8 cellular contexts compared by ENCODE assay signal in genomic region chr6:31776961-31777666, GRCh38. TPM values are rescaled to one million over a fixed set of nuclear protein-coding genes. Genes with fewer than 3 reads are reported as not detected.
DNase-seq lines count a peak whose midpoint lies in the region; ATAC-seq, FAIRE-seq and TF ChIP-seq lines count a peak whose summit lies in the region.

Gene VWA7 (minus strand): TSS chr6:31777328. CDS start chr6:31776779, 549 bp downstream.

- H3K27ac Mint-ChIP-seq in HFFc6 = peak within 1 kb of the TSS; percentile 73

- peak; percentile 42 for FAIRE-seq in kidney (lab: Jason Lieb, UNC)

- peak; percentile 83 for ATAC-seq in body of pancreas

- H3K9ac ChIP-seq in kidney (ENCODE audit: low read length in 2 of 2) = peak within 1 kb of the TSS in 1 of 2 donors; percentile 48

- H3K4me1 ChIP-seq in body of pancreas (peaks cover 23% of the 10 kb centered on the region), kidney (ENCODE audit: control insufficient read depth in 1 of 2, insufficient read depth in 1 of 2, low read depth in 1 of 2, low read length in 2 of 2) (peaks cover 0 to 19% of the 10 kb centered on the region in 2 donors)

- H3K36me3 ChIP-seq in body of pancreas (replicated peaks in 1 of 2; ENCODE audit: insufficient read depth in 1 of 2, low read depth in 2 of 2) (peaks cover 4 to 24% of the 10 kb centered on the region in 2 donors), kidney (ENCODE audit: control insufficient read depth in 1 of 2, insufficient read depth in 2 of 2, low read length in 2 of 2) (peaks cover 3 to 7% of the 10 kb centered on the region in 2 donors)

- peak; percentile 20; the same call in 1 of the 2 replicates for TF ChIP-seq CTCF in HFFc6 (IDR thresholded peaks at IDR 0.05)
- peak in 1 of 7 experiments; percentile 6 for TF ChIP-seq CTCF in body of pancreas (IDR thresholded peaks at IDR 0.05)
- TF ChIP-seq CTCF in kidney (IDR thresholded peaks at IDR 0.05; ENCODE audit: borderline replicate concordance, extremely low read depth, insufficient read depth) = no peak

- peak; percentile 35 to 62 (median 56) for TF ChIP-seq POLR2A in body of pancreas (IDR thresholded peaks at IDR 0.05)

- H3K27me3 ChIP-seq in body of pancreas = no peaks in the 10 kb centered on the region

- peak within 1 kb of the TSS; percentile 58 to 83 (median 76) for H3K27ac ChIP-seq in body of pancreas
- peak within 1 kb of the TSS; percentile 77 to 92 for H3K27ac ChIP-seq in kidney (ENCODE audit: low read depth in 2 of 2, low read length in 2 of 2)

- H3K36me3 Mint-ChIP-seq in HFFc6 (ENCODE audit: low read depth) = no peaks in the 10 kb centered on the region

- H3K9me3 ChIP-seq in body of pancreas (no peaks in the 10 kb centered on the region), kidney (ENCODE audit: control insufficient read depth in 1 of 2, low read length in 2 of 2) (no peaks in the 10 kb centered on the region)

- H3K4me3 ChIP-seq in body of pancreas (no peak within 1 kb of the TSS), kidney (ENCODE audit: low read length in 2 of 2) (peak within 1 kb of the TSS in 1 of 2 donors; percentile 31)

- H3K4me1 Mint-ChIP-seq in HFFc6 (ENCODE audit: low read depth) = peaks cover 17% of the 10 kb centered on the region

- no peaks in the 10 kb centered on the region; the same call in 1 of the 2 replicates for H3K27me3 Mint-ChIP-seq in HFFc6 (ENCODE audit: insufficient read depth)

- intact Hi-C loops in body of pancreas (cut with DNase I) = no loop called here
- intact Hi-C loops in kidney (cut with DNase I) = no loop called here

- no peak within 1 kb of the TSS; the same call in 1 of the 2 replicates for H3K4me3 Mint-ChIP-seq in HFFc6

- DNase-seq in Daoy (ENCODE audit: low read depth) = peak; percentile 96
- peak; percentile 53 for DNase-seq in HFFc6
- peak; percentile 40 for DNase-seq in NCI-H1417 treated with DMSO at 0.1 percent for 48 hours (lab: John Stamatoyannopoulos, UW)
- DNase-seq in UCSD-AML1 (lab: John Stamatoyannopoulos, UW; ENCODE audit: unreplicated experiment) = peak; percentile 86
- DNase-seq in body of pancreas = peak; percentile 75 to 89 (median 82)
- DNase-seq in kidney = peak; percentile 96
- peak; percentile 76 for DNase-seq in stimulated activated CD4-positive, alpha-beta T cell treated with anti-CD3 and anti-CD28 coated beads, Interleukin-2, amount 100 ng/mL, for 4 hours (ENCODE audit: low read depth)
- no peak for DNase-seq in NCI-H1930 (lab: John Stamatoyannopoulos, UW)

- no peaks in the 10 kb centered on the region for H3K9me3 Mint-ChIP-seq in HFFc6

- WGBS in body of pancreas, 2 donors = 11 to 53% methylated on average over 3 to 14 of the region's 15 CpGs

RNA-seq across cellular contexts. Expression of gene VWA7, which starts in this region (rescaled TPM):
- total RNA-seq in Daoy (2014; rRNA removed; shearing (Covaris generic)) = 0.34 TPM in 1 of 2 replicates, not detected in the other
- under 1 TPM; 0.24 to 0.83 (median 0.64) TPM for total RNA-seq in HFFc6 (2021; fragmentation: NEBNext Ultra II Directional; extraction: Animal tissue kit (Norgen Biotek cat#: 25700))
- total RNA-seq in body of pancreas = 1 to 10 TPM; 4.2 to 6.3 TPM
- 32.5 TPM for total RNA-seq in kidney
- polyA plus RNA-seq in kidney (ENCODE audit: insufficient read depth, low read depth, low replicate concordance) = 10.2 TPM

Comparison
In these comparisons a context has a peak if more than half of its experiments do, and no peak if none do; other contexts are left out.
1. Peak in DNase-seq in Daoy; RNA of the gene not detected or under 1 TPM.
2. Peak in DNase-seq in HFFc6; RNA of the gene not detected or under 1 TPM.
3. DNase-seq: peak in NCI-H1417 treated with DMSO at 0.1 percent for 48 hours (single experiment), UCSD-AML1 (single experiment), body of pancreas (4 of 4), kidney (single experiment) and stimulated activated CD4-positive, alpha-beta T cell treated with anti-CD3 and anti-CD28 coated beads, Interleukin-2, amount 100 ng/mL, for 4 hours (single experiment); none in NCI-H1930 (0 of 2).